Comparison of ENCODE assay signal across 22 cellular contexts in the genomic region with DNA sequence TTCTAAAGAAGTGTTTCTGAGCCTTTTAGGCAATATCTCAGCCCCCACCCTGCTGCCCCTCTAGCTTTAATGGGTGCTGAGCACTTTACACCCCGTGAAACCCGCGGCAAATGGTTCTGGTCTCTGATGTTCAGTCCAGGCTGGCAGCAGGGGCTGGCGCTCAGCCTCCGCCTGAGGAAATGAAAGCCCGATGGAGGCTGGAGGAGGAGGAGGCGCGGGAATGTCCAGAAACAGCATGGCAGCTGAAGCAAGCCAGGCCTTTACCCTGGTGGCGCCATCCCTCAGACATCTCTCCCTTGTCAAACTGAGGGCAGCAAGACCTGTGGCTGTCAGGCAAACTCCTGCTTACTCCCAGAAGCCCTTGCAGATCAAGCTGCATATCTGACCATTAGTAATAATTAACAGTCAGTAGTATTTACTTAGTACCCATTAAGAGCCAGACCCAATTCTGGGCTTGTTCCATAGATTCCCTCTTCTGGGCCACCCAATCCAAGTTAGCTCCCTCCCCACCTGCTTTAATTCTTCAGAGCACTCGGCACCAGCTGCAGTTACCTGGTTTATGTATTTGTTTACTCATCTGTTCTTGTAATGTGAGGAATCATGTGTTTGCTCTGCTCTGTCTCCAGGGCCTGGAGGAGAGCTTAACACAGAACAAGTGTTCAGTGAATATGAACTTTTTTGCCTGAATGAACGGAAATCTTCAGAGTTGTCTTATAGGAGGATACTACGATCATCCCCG. TPM values are rescaled to one million over a fixed set of nuclear protein-coding genes. Genes with fewer than 3 reads are reported as not detected.
DNase-seq lines count a peak whose midpoint lies in the region; ATAC-seq, FAIRE-seq and TF ChIP-seq lines count a peak whose summit lies in the region.
"Had no signal": no experiment of that assay in that cellular context is flagged by ENCODE, and none has a peak within 500 bp of the region (broad histone marks: within the 10 kb centered on the region; RNA-seq: fewer than 3 reads in every experiment).

No MANE protein-coding gene starts in this region.

- H3K9me1 ChIP-seq in endothelial cell of umbilical vein (replicated peaks; ENCODE audit: control insufficient read depth, extremely low read depth, insufficient read depth, low read length): no peaks in the 10 kb centered on the region

- H3K36me3 ChIP-seq in endothelial cell of umbilical vein (ENCODE audit: control insufficient read depth in 2 of 2, extremely low read depth in 1 of 2, insufficient read depth in 2 of 2, low read length in 2 of 2) (no peaks in the 10 kb centered on the region), psoas muscle (ENCODE audit: insufficient read depth in 1 of 2, low read depth in 1 of 2) (no peaks in the 10 kb centered on the region), mesenchymal stem cell (ENCODE audit: control insufficient read depth in 1 of 2, insufficient read depth in 2 of 2, low read depth in 1 of 2, low read length in 2 of 2) (no peaks in the 10 kb centered on the region)
- H3K36me3 ChIP-seq: tibial nerve had no signal

- FAIRE-seq in endothelial cell of umbilical vein (lab: Jason Lieb, UNC): no peak
- FAIRE-seq: bronchial epithelial cell, keratinocyte had no signal

- no peaks in the 10 kb centered on the region for H3K79me2 ChIP-seq in endothelial cell of umbilical vein (ENCODE audit: control insufficient read depth, insufficient read depth, low read length)
- H3K79me2 ChIP-seq: parathyroid adenoma had no signal

- dilution Hi-C loops in endothelial cell of umbilical vein (cut with MboI; ENCODE audit: extremely low pct_ligation_motif_present, low sequenced_read_pairs): no loop called here

- H2AFZ ChIP-seq in endothelial cell of umbilical vein (ENCODE audit: low read depth, low read length) (no peak overlapping the region), mesenchymal stem cell (ENCODE audit: low read depth, low read length) (no peak overlapping the region)
- H2AFZ ChIP-seq: parathyroid adenoma had no signal

- no peak overlapping the region for H2BK15ac ChIP-seq in mesenchymal stem cell (ENCODE audit: low read depth, poor library complexity, severe bottlenecking)

- H3K27me3 ChIP-seq in endothelial cell of umbilical vein (ENCODE audit: control insufficient read depth in 2 of 2, insufficient read depth in 2 of 2, low read length in 2 of 2) (peaks cover 72 to 85% of the 10 kb centered on the region in 2 experiments), psoas muscle (ENCODE audit: insufficient read depth in 3 of 3, low read length in 2 of 3) (peaks cover 0 to 90% (median 25%) of the 10 kb centered on the region in 3 donors), mesenchymal stem cell (ENCODE audit: control insufficient read depth in 1 of 2, insufficient read depth in 1 of 2, low read length in 2 of 2) (peaks cover 97 to 99% of the 10 kb centered on the region in 2 experiments)

- no peak overlapping the region for H4K91ac ChIP-seq in mesenchymal stem cell (ENCODE audit: low read length)

- no peak overlapping the region for H3K18ac ChIP-seq in mesenchymal stem cell (ENCODE audit: low read depth in 1 of 2, low read length in 2 of 2)

- H3K14ac ChIP-seq in mesenchymal stem cell (ENCODE audit: low read length in 2 of 2): no peak overlapping the region

- H3K4ac ChIP-seq in mesenchymal stem cell (ENCODE audit: low read depth in 1 of 2, low read length in 2 of 2): no peak overlapping the region

- H3K4me3 ChIP-seq in endothelial cell of umbilical vein (replicated peaks in 1 of 3; ENCODE audit: insufficient read depth in 1 of 3, low read depth in 1 of 3, low read length in 3 of 3) (no peak overlapping the region), psoas muscle (no peak overlapping the region), mesenchymal stem cell (ENCODE audit: insufficient read depth in 1 of 2, low read depth in 1 of 2, low read length in 2 of 2) (no peak overlapping the region)
- H3K4me3 ChIP-seq: tibial nerve had no signal

- H3K9ac ChIP-seq in endothelial cell of umbilical vein (replicated peaks; ENCODE audit: extremely low read depth, insufficient read depth, low read length) (no peak overlapping the region), mesenchymal stem cell (ENCODE audit: low read length) (no peak overlapping the region)
- H3K9ac ChIP-seq: parathyroid adenoma had no signal

- no peaks in the 10 kb centered on the region for H3K4me1 ChIP-seq in endothelial cell of umbilical vein (ENCODE audit: control insufficient read depth, extremely low read depth, insufficient read depth, low read length)
- no peaks in the 10 kb centered on the region for H3K4me1 ChIP-seq in psoas muscle
- peaks cover under 1% of the 10 kb centered on the region for H3K4me1 ChIP-seq in mesenchymal stem cell (ENCODE audit: control insufficient read depth, insufficient read depth, low read depth, low read length)
- H3K4me1 ChIP-seq: parathyroid adenoma had no signal

- H4K20me1 ChIP-seq in endothelial cell of umbilical vein (replicated peaks; ENCODE audit: control insufficient read depth, extremely low read depth, insufficient read depth, low read length): no peaks in the 10 kb centered on the region

- ATAC-seq in HG03571 (IDR thresholded peaks at IDR 0.05; ENCODE audit: unreplicated experiment) (no peak), psoas muscle (no peak), GM21717 (IDR thresholded peaks at IDR 0.05; ENCODE audit: unreplicated experiment) (no peak)
- ATAC-seq: CD8-positive, alpha-beta T cell; natural killer cell had no signal

- TF ChIP-seq CTCF in endothelial cell of umbilical vein (IDR thresholded peaks at IDR 0.05; ENCODE audit: extremely low read depth in 1 of 2, insufficient read depth in 1 of 2, low read depth in 1 of 2, low read length in 2 of 2) (no peak), psoas muscle (IDR thresholded peaks at IDR 0.05) (no peak)

- 45 to 52% (median 48%) methylated on average over 13 of the region's 13 CpGs for WGBS in psoas muscle, 3 donors
- WGBS in mesenchymal stem cell: 59% methylated on average over 11 of the region's 13 CpGs

- no peak overlapping the region for H3K23ac ChIP-seq in mesenchymal stem cell (ENCODE audit: low read length in 2 of 2)

- H4K8ac ChIP-seq in mesenchymal stem cell (ENCODE audit: low read length): no peak overlapping the region

- BruUV-seq in endothelial cell of umbilical vein (replicated peaks; lab: Mats Ljungman, UMichigan): no TSS peak

- DNase-seq in DMS79 (lab: John Stamatoyannopoulos, UW) (peak; percentile 69), NCI-H1436 (lab: John Stamatoyannopoulos, UW) (peak; percentile 21), NCI-H510A treated with DMSO at 0.1 percent for 48 hours (lab: John Stamatoyannopoulos, UW) (peak; percentile 75), endothelial cell of umbilical vein (ENCODE audit: low read depth, low spot score) (no peak), psoas muscle (no peak), mesenchymal stem cell (no peak)
- DNase-seq: activated CD4-positive, alpha-beta T cell treated with anti-CD3 and anti-CD28 coated beads, Interleukin-2, amount 10 ng/mL, durations not matched to agents 24 days and 14 days; activated CD8-positive, alpha-beta memory T cell treated with anti-CD3 and anti-CD28 coated beads, Interleukin-2, amount 50 U/mL, for 4 hours; CD8-positive, alpha-beta T cell; foreskin fibroblast; hippocampal formation; mesendoderm; natural killer cell; NCI-H187; stimulated activated naive CD4-positive, alpha-beta T cell treated with Interleukin-2 at 50 U/mL for 16 hours had no signal

- POLR2A ChIA-PET in endothelial cell of umbilical vein (lab: Charles Lee): no interaction called here

- H2BK5ac ChIP-seq in mesenchymal stem cell (ENCODE audit: low read depth, low read length, poor library complexity, severe bottlenecking): no peak overlapping the region

- H3K9me3 ChIP-seq in endothelial cell of umbilical vein (replicated peaks; ENCODE audit: control insufficient read depth, insufficient read depth, low read length) (no peaks in the 10 kb centered on the region), psoas muscle (no peaks in the 10 kb centered on the region), mesenchymal stem cell (ENCODE audit: control insufficient read depth, low read length) (no peaks in the 10 kb centered on the region)
- H3K9me3 ChIP-seq: tibial nerve had no signal

- H3K4me2 ChIP-seq in endothelial cell of umbilical vein (ENCODE audit: insufficient read depth, low read length) (no peak overlapping the region), mesenchymal stem cell (ENCODE audit: low read length, poor library complexity, severe bottlenecking) (no peak overlapping the region)

- intact Hi-C loops in endothelial cell of umbilical vein (cut with micrococcal nuclease) (no loop called here), psoas muscle (cut with DNase I) (no loop called here)

- TF ChIP-seq POLR2A in endothelial cell of umbilical vein (IDR thresholded peaks at IDR 0.05; ENCODE audit: low read depth, low read length): no peak

- CTCF ChIA-PET in endothelial cell of umbilical vein (lab: Charles Lee): interaction anchor here (0.7 to 2.4 kb wide), 4 partner anchors 9 to 230 kb away, joined by 3 to 20 read pairs (median 4); partner anchors contain the start of gene EXT2

- H3K27ac ChIP-seq in endothelial cell of umbilical vein (ENCODE audit: insufficient read depth, low read depth, low read length) (no peak overlapping the region), psoas muscle (no peak overlapping the region), mesenchymal stem cell (ENCODE audit: low read length, poor library complexity, severe bottlenecking) (no peak overlapping the region)
- H3K27ac ChIP-seq: parathyroid adenoma, tibial nerve had no signal

- H2AK5ac ChIP-seq in mesenchymal stem cell (ENCODE audit: low read length, severe bottlenecking): no peak overlapping the region

- no peaks in the 10 kb centered on the region for H3K79me1 ChIP-seq in mesenchymal stem cell (replicated peaks; ENCODE audit: low read length, poor library complexity, severe bottlenecking)

- H2BK12ac ChIP-seq in mesenchymal stem cell (ENCODE audit: low read length in 2 of 2): no peak overlapping the region

- H2BK120ac ChIP-seq in mesenchymal stem cell (ENCODE audit: low read depth, low read length): no peak overlapping the region

TF ChIP-seq in endothelial cell of umbilical vein, 7 proteins besides CTCF, POLR2A, EP300 and RAD21:
- TF ChIP-seq EZH2 (IDR thresholded peaks at IDR 0.05; ENCODE audit: borderline replicate concordance, low read depth, low read length, severe bottlenecking) (peak; percentile 46), MYC (IDR thresholded peaks at IDR 0.05; ENCODE audit: low read depth, low read length) (no peak)

RNA-seq across cellular contexts. Expression of gene ALX4, which starts 15.0 kb away (rescaled TPM):
- total RNA-seq in endothelial cell of umbilical vein (not detected in 2 replicates), psoas muscle (under 1 TPM in 3 of 4 donors, not detected in 1; 0.11 to 0.21 (median 0.17) TPM)
- polyA plus RNA-seq in endothelial cell of umbilical vein (not detected in 2 replicates), psoas muscle (under 1 TPM; 0.04 to 0.23 (median 0.06) TPM)
- not detected in 2 replicates for polyA plus RNA-seq in endothelial cell of umbilical vein (2011; cell fraction: cytosol; rRNA removed)
- polyA plus RNA-seq in endothelial cell of umbilical vein (2011; cell fraction: nucleus; rRNA removed): not detected in 2 replicates
- polyA plus RNA-seq in endothelial cell of umbilical vein (2012): not detected in 2 replicates
- not detected in 2 replicates for polyA minus RNA-seq in endothelial cell of umbilical vein
- polyA minus RNA-seq in endothelial cell of umbilical vein (2011; cell fraction: cytosol; rRNA and poly(A)+ RNA removed): not detected
- not detected in 2 replicates for polyA minus RNA-seq in endothelial cell of umbilical vein (2011; cell fraction: nucleus; rRNA and poly(A)+ RNA removed)
- polyA plus RNA-seq in mesenchymal stem cell (2013, experiment 1 of 2): not detected
- polyA plus RNA-seq in mesenchymal stem cell (2013, experiment 2 of 2): not detected
- total RNA-seq: activated CD4-positive, alpha-beta T cell treated with anti-CD3 and anti-CD28 coated beads, Interleukin-2, amount 10 ng/mL, durations not matched to agents 24 days and 14 days; CD8-positive, alpha-beta T cell; HT1080; natural killer cell had no signal
- polyA plus RNA-seq: keratinocyte had no signal

Comparison
In these comparisons a context has a peak if more than half of its experiments do, and no peak if none do; other contexts are left out.
1. DNase-seq: peak in DMS79 (single experiment), NCI-H1436 (single experiment) and NCI-H510A treated with DMSO at 0.1 percent for 48 hours (single experiment); none in endothelial cell of umbilical vein (single experiment), psoas muscle (0 of 2) and mesenchymal stem cell (single experiment).